In the genomic region with DNA sequence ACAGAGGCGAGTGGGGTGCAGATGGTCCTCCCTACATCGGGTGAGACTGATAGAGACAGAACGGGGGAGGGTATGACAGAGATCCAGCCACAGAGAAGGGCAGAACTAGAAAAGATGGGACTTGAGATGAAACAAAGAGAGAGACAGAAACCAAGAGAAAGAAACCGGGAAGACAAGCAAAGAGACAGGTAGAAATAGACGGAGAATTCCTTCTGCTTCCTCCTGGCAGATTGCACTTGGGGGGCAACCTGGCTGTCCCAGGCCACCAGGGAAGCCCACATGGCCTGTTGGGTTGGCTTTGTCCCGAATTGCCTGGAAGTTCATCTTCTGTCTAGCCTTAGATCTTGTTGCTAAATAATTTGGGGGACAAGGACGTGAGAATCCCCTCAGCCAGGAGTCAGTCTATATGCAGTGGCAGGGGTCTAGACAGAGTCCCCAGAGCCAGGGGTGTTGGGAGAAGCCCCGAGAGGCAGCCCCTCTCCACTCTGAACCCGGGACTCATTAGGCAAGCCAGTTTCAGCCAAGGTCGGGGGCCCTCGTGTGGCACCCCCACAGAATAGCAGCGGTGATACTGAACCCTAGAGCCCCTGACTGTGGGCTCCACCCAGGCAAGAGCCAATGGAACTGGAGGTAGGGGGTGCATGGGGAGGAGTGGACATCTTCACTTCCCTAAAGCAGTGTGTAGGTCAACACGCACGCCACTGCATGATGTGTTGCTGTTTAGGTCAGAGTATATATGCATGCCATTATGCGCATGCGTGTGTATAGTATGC, we compare ENCODE assay signal across 1 cellular context.
TF ChIP-seq lines count a peak whose summit lies in the region.

No MANE protein-coding gene starts in this region.

TF ChIP-seq in GM12878, 131 proteins besides CTCF, POLR2A, EP300 and RAD21 (continued from another document and continues in another):
- peak; percentile 56; the same call in 1 of the 2 replicates for TF ChIP-seq SMC3 (IDR thresholded peaks at IDR 0.05; ENCODE audit: borderline replicate concordance, low read length)
- TF ChIP-seq ASH2L (IDR thresholded peaks at IDR 0.05; ENCODE audit: borderline replicate concordance, low read depth): no peak
- TF ChIP-seq BHLHE40 (IDR thresholded peaks at IDR 0.05; ENCODE audit: borderline replicate concordance in 1 of 2, low read depth in 2 of 2, low read length in 1 of 2): peak; percentile 82 to 84
- TF ChIP-seq, protein P1, sequence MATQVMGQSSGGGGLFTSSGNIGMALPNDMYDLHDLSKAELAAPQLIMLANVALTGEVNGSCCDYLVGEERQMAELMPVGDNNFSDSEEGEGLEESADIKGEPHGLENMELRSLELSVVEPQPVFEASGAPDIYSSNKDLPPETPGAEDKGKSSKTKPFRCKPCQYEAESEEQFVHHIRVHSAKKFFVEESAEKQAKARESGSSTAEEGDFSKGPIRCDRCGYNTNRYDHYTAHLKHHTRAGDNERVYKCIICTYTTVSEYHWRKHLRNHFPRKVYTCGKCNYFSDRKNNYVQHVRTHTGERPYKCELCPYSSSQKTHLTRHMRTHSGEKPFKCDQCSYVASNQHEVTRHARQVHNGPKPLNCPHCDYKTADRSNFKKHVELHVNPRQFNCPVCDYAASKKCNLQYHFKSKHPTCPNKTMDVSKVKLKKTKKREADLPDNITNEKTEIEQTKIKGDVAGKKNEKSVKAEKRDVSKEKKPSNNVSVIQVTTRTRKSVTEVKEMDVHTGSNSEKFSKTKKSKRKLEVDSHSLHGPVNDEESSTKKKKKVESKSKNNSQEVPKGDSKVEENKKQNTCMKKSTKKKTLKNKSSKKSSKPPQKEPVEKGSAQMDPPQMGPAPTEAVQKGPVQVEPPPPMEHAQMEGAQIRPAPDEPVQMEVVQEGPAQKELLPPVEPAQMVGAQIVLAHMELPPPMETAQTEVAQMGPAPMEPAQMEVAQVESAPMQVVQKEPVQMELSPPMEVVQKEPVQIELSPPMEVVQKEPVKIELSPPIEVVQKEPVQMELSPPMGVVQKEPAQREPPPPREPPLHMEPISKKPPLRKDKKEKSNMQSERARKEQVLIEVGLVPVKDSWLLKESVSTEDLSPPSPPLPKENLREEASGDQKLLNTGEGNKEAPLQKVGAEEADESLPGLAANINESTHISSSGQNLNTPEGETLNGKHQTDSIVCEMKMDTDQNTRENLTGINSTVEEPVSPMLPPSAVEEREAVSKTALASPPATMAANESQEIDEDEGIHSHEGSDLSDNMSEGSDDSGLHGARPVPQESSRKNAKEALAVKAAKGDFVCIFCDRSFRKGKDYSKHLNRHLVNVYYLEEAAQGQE (IDR thresholded peaks at IDR 0.05; ENCODE audit: low read depth, low read length): peak; percentile 47; the same call in 1 of the 2 replicates
- peak; percentile 86 for TF ChIP-seq E2F8 (IDR thresholded peaks at IDR 0.05; ENCODE audit: low read depth, partially characterized antibody)
- peak; percentile 96 for TF ChIP-seq CBFB (IDR thresholded peaks at IDR 0.05; ENCODE audit: low read depth)
- peak; percentile 46; the same call in 1 of the 2 replicates for TF ChIP-seq HCFC1 (IDR thresholded peaks at IDR 0.05; ENCODE audit: low read length)
- TF ChIP-seq CHD2 (IDR thresholded peaks at IDR 0.05; ENCODE audit: borderline replicate concordance, low read depth, low read length): peak; percentile 91
- no peak for TF ChIP-seq ZZZ3 (IDR thresholded peaks at IDR 0.05; ENCODE audit: control insufficient read depth, insufficient read length, low read depth)
- TF ChIP-seq EGR1 (IDR thresholded peaks at IDR 0.05; ENCODE audit: borderline replicate concordance in 1 of 2, low read depth in 2 of 2, low read length in 2 of 2): peak in 1 of 2 experiments; percentile 75; a peak in 1 of 3 replicates
- peak in 1 of 2 experiments; percentile 47; a peak in 2 of 4 replicates for TF ChIP-seq ETV6 (conservative IDR thresholded peaks at IDR 0.05 in 1 of 2, IDR thresholded peaks at IDR 0.05 in 1 of 2; ENCODE audit: borderline replicate concordance in 1 of 2, low read depth in 1 of 2)
- no peak for TF ChIP-seq SIN3A (IDR thresholded peaks at IDR 0.05; ENCODE audit: low read depth, low read length)
- TF ChIP-seq CBX5 (IDR thresholded peaks at IDR 0.05; ENCODE audit: low read depth): no peak
- TF ChIP-seq ZBED1 (IDR thresholded peaks at IDR 0.05; ENCODE audit: borderline replicate concordance): peak; percentile 99
- peak; percentile 7 for TF ChIP-seq ZSCAN29 (IDR thresholded peaks at IDR 0.05)
- TF ChIP-seq SP1 (IDR thresholded peaks at IDR 0.05; ENCODE audit: low read depth, low read length): peak; percentile 19
- TF ChIP-seq, protein P2, sequence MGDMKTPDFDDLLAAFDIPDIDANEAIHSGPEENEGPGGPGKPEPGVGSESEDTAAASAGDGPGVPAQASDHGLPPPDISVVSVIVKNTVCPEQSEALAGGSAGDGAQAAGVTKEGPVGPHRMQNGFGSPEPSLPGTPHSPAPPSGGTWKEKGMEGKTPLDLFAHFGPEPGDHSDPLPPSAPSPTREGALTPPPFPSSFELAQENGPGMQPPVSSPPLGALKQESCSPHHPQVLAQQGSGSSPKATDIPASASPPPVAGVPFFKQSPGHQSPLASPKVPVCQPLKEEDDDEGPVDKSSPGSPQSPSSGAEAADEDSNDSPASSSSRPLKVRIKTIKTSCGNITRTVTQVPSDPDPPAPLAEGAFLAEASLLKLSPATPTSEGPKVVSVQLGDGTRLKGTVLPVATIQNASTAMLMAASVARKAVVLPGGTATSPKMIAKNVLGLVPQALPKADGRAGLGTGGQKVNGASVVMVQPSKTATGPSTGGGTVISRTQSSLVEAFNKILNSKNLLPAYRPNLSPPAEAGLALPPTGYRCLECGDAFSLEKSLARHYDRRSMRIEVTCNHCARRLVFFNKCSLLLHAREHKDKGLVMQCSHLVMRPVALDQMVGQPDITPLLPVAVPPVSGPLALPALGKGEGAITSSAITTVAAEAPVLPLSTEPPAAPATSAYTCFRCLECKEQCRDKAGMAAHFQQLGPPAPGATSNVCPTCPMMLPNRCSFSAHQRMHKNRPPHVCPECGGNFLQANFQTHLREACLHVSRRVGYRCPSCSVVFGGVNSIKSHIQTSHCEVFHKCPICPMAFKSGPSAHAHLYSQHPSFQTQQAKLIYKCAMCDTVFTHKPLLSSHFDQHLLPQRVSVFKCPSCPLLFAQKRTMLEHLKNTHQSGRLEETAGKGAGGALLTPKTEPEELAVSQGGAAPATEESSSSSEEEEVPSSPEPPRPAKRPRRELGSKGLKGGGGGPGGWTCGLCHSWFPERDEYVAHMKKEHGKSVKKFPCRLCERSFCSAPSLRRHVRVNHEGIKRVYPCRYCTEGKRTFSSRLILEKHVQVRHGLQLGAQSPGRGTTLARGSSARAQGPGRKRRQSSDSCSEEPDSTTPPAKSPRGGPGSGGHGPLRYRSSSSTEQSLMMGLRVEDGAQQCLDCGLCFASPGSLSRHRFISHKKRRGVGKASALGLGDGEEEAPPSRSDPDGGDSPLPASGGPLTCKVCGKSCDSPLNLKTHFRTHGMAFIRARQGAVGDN (IDR thresholded peaks at IDR 0.05): peak; percentile 95
- TF ChIP-seq TAF1 (IDR thresholded peaks at IDR 0.05; ENCODE audit: borderline replicate concordance, low read depth, low read length): peak; percentile 61
- peak; percentile 70; the same call in 1 of the 2 replicates for TF ChIP-seq TARDBP (IDR thresholded peaks at IDR 0.05; ENCODE audit: borderline replicate concordance)
- no peak for TF ChIP-seq STAT1 (conservative IDR thresholded peaks at IDR 0.05)
- TF ChIP-seq CHD1 (IDR thresholded peaks at IDR 0.05; ENCODE audit: low read depth, low read length): no peak; the same call in 1 of the 2 replicates
- TF ChIP-seq, protein P3, sequence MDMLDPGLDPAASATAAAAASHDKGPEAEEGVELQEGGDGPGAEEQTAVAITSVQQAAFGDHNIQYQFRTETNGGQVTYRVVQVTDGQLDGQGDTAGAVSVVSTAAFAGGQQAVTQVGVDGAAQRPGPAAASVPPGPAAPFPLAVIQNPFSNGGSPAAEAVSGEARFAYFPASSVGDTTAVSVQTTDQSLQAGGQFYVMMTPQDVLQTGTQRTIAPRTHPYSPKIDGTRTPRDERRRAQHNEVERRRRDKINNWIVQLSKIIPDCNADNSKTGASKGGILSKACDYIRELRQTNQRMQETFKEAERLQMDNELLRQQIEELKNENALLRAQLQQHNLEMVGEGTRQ (IDR thresholded peaks at IDR 0.05; ENCODE audit: borderline replicate concordance, low read depth, low read length): no peak; the same call in 1 of the 2 replicates
- peak; percentile 96 for TF ChIP-seq PAX5 (IDR thresholded peaks at IDR 0.05; ENCODE audit: borderline replicate concordance, low read depth, low read length)
- 0 out of 2 replicates have a peak, but pooled peaks have one; percentile 45 for TF ChIP-seq ESRRA (IDR thresholded peaks at IDR 0.05; ENCODE audit: low read length)
- TF ChIP-seq SRF (IDR thresholded peaks at IDR 0.05; ENCODE audit: low read depth in 2 of 2, low read length in 2 of 2): 0 out of 4 replicates have a peak, but pooled peaks of 1 of the 2 experiments have one; percentile 37
- TF ChIP-seq IKZF1 (conservative IDR thresholded peaks at IDR 0.05): peak; percentile 79
- no peak for TF ChIP-seq MYC (IDR thresholded peaks at IDR 0.05; ENCODE audit: insufficient read depth, insufficient read length, insufficient replicate concordance, low read length, severe bottlenecking)
- no peak for TF ChIP-seq EZH2 (IDR thresholded peaks at IDR 0.05; ENCODE audit: borderline replicate concordance, control insufficient read depth, low read depth, low read length)
- peak; percentile 56 for TF ChIP-seq TBL1XR1 (IDR thresholded peaks at IDR 0.05; ENCODE audit: low read depth, low read length)
- peak; percentile 64 for TF ChIP-seq IRF4 (IDR thresholded peaks at IDR 0.05; ENCODE audit: low read depth, low read length)
- TF ChIP-seq YBX1 (IDR thresholded peaks at IDR 0.05): no peak
- TF ChIP-seq ZBTB33 (IDR thresholded peaks at IDR 0.05): no peak; the same call in 1 of the 2 replicates
- no peak for TF ChIP-seq ZNF217 (IDR thresholded peaks at IDR 0.05)
- TF ChIP-seq CEBPB (IDR thresholded peaks at IDR 0.05; ENCODE audit: borderline replicate concordance in 1 of 2, low read depth in 2 of 2, low read length in 2 of 2): no peak
- peak; percentile 58 for TF ChIP-seq NBN (IDR thresholded peaks at IDR 0.05)
- 0 out of 2 replicates have a peak, but pooled peaks have one; percentile 44 for TF ChIP-seq ZNF24 (IDR thresholded peaks at IDR 0.05)
- no peak for TF ChIP-seq NFIC (IDR thresholded peaks at IDR 0.05; ENCODE audit: low read depth, low read length)
- peak; percentile 46; the same call in 1 of the 2 replicates for TF ChIP-seq RELB (IDR thresholded peaks at IDR 0.05; ENCODE audit: low read depth)
- TF ChIP-seq SMAD1 (IDR thresholded peaks at IDR 0.05; ENCODE audit: low read depth, partially characterized antibody): no peak
- peak; percentile 74 for TF ChIP-seq BCL11A (IDR thresholded peaks at IDR 0.05; ENCODE audit: low read depth, low read length)
- TF ChIP-seq TCF3 (IDR thresholded peaks at IDR 0.05; ENCODE audit: borderline replicate concordance, insufficient read depth, low read depth, low read length): peak; percentile 77; the same call in 1 of the 2 replicates
- TF ChIP-seq TCF12 (IDR thresholded peaks at IDR 0.05; ENCODE audit: low read depth, low read length): no peak
- TF ChIP-seq NRF1 (conservative IDR thresholded peaks at IDR 0.05; ENCODE audit: low read depth, low read length): peak; percentile 26; the same call in 1 of the 2 replicates
